In genomic region chr14:46973295-46973694, GRCh38 we compare ENCODE assay signal across 32 cellular contexts.
"Had no signal": no experiment of that assay in that cellular context is flagged by ENCODE, and none has a peak within 500 bp of the region (broad histone marks: within the 10 kb centered on the region; RNA-seq: fewer than 3 reads in every experiment).

No MANE protein-coding gene starts in this region.

- FAIRE-seq: colon, endometrium, endothelial cell of umbilical vein had no signal

- ATAC-seq: activated CD4-positive, CD25-positive, alpha-beta regulatory T cell treated with anti-CD3 and anti-CD28 coated beads, Interleukin-2, amount 50 U/mL, for 24 hours; activated CD8-positive, alpha-beta T cell treated with anti-CD3 and anti-CD28 coated beads for 36 hours; activated naive CD8-positive, alpha-beta T cell treated with anti-CD3 and anti-CD28 coated beads, Interleukin-2, amount 50 U/mL, for 24 hours; activated T-cell treated with anti-CD3 and anti-CD28 coated beads, Interleukin-2, amount 50 U/mL, for 4 hours; activated T-helper 17 cell treated with anti-CD3 and anti-CD28 coated beads, Interleukin-2, amount 50 U/mL, for 72 hours; body of pancreas; gastroesophageal sphincter; T-helper 17 cell had no signal

- DNase-seq: activated B cell treated with CpG ODN at 0.5 μM for 24 hours; activated CD4-positive, alpha-beta T cell treated with anti-CD3 and anti-CD28 coated beads for 48 hours; activated CD4-positive, alpha-beta T cell treated with anti-CD3 and anti-CD28 coated beads, Interleukin-2, amount 50 U/mL, for 1 hour; activated CD4-positive, alpha-beta T cell treated with anti-CD3 and anti-CD28 coated beads, Interleukin-2, amount 50 U/mL, for 48 hours; activated CD8-positive, alpha-beta memory T cell treated with anti-CD3 and anti-CD28 coated beads for 24 hours; activated CD8-positive, alpha-beta T cell treated with anti-CD3 and anti-CD28 coated beads for 36 hours; activated effector memory CD4-positive, alpha-beta T cell treated with Interleukin-2 at 50 U/mL for 16 hours; activated gamma-delta T cell treated with Interleukin-2 at 50 U/mL for 16 hours; activated naive CD4-positive, alpha-beta T cell treated with anti-CD3 and anti-CD28 coated beads for 36 hours; activated naive CD8-positive, alpha-beta T cell treated with anti-CD3 and anti-CD28 coated beads for 36 hours; activated naive CD8-positive, alpha-beta T cell treated with anti-CD3 and anti-CD28 coated beads, Interleukin-2, amount 50 U/mL, for 24 hours; activated T-cell treated with anti-CD3 and anti-CD28 coated beads, Interleukin-2, amount 50 U/mL, for 4 hours; adrenal gland; amygdala; aorta; body of pancreas; caudate nucleus; cortex of kidney; dermis blood vessel endothelial cell; effector CD4-positive, alpha-beta T cell; esophagus squamous epithelium; foreskin melanocyte; T-helper 1 cell; T-helper 17 cell; T1000; WERI-Rb-1 had no signal
